ENCODE assay signal across 9 cellular contexts in genomic region chr15:88605507-88606436, GRCh38. TPM values are rescaled to one million over a fixed set of nuclear protein-coding genes. Genes with fewer than 3 reads are reported as not detected.
DNase-seq lines count a peak whose midpoint lies in the region; ATAC-seq, FAIRE-seq and TF ChIP-seq lines count a peak whose summit lies in the region.
"Had no signal": no experiment of that assay in that cellular context is flagged by ENCODE, and none has a peak within 500 bp of the region (broad histone marks: within the 10 kb centered on the region; RNA-seq: fewer than 3 reads in every experiment).

No MANE protein-coding gene starts in this region.

- CTCF ChIA-PET in HEK293T (lab: Yijun Ruan, JAX), result no interaction called here

- H3K9me3 Mint-ChIP-seq in nephron progenitor cell, result peaks cover 3% of the 10 kb centered on the region
- H3K9me3 Mint-ChIP-seq: IgD-negative memory B cell had no signal

- peak overlapping the region; percentile 68 for H3K4me3 ChIP-seq in endocrine pancreas (ENCODE audit: control insufficient read depth, insufficient read depth, low read length)
- no peak overlapping the region for H3K4me3 ChIP-seq in uterus

- H3K4me1 ChIP-seq in endocrine pancreas (ENCODE audit: control insufficient read depth, insufficient read depth, low read length) (peaks cover 15% of the 10 kb centered on the region), uterus (peaks cover 0 to 15% of the 10 kb centered on the region in 2 donors)

- intact Hi-C loops in uterus (cut with DNase I; ENCODE audit: low total_unique reads), result no loop called here

- H3K4me1 Mint-ChIP-seq in T-helper 17 cell, result peaks cover 11% of the 10 kb centered on the region
- H3K4me1 Mint-ChIP-seq in nephron progenitor cell, result peaks cover 43% of the 10 kb centered on the region

- H3K27me3 Mint-ChIP-seq in T-helper 17 cell (peaks cover 80% of the 10 kb centered on the region), nephron progenitor cell (ENCODE audit: low read depth, poor library complexity) (peaks cover 100% of the 10 kb centered on the region)

- TF ChIP-seq CTCF in nephron progenitor cell (IDR thresholded peaks at IDR 0.05), result no peak
- TF ChIP-seq CTCF in uterus (IDR thresholded peaks at IDR 0.05), result no peak

- ATAC-seq in T-helper 17 cell, result peak; percentile 63
- ATAC-seq in GM19463 (IDR thresholded peaks at IDR 0.05; ENCODE audit: unreplicated experiment), result no peak
- no peak for ATAC-seq in HG02970 (IDR thresholded peaks at IDR 0.05; ENCODE audit: low FRiP score, unreplicated experiment)

- H3K27ac ChIP-seq in uterus, result no peak overlapping the region

- H3K36me3 ChIP-seq in endocrine pancreas (ENCODE audit: control insufficient read depth, insufficient read depth, low read length) (no peaks in the 10 kb centered on the region), uterus (no peaks in the 10 kb centered on the region)

- no peak for TF ChIP-seq POLR2A in uterus (IDR thresholded peaks at IDR 0.05)

- H3K36me3 Mint-ChIP-seq in T-helper 17 cell (ENCODE audit: low read depth), result peaks cover 4% of the 10 kb centered on the region
- no peaks in the 10 kb centered on the region for H3K36me3 Mint-ChIP-seq in nephron progenitor cell (ENCODE audit: low read depth)

- H3K27ac Mint-ChIP-seq in T-helper 17 cell (no peak overlapping the region), nephron progenitor cell (no peak overlapping the region)
- H3K27ac Mint-ChIP-seq: IgD-negative memory B cell had no signal

- DNase-seq in HEK293T (ENCODE audit: extremely low spot score), result peak; percentile 68
- DNase-seq in T-helper 17 cell, result peak in 1 of 3 donors; percentile 36
- DNase-seq in nephron progenitor cell, result peak; percentile 92
- no peak for DNase-seq in RCC 7860 (ENCODE audit: low spot score)
- no peak for DNase-seq in uterus

- H3K9me3 ChIP-seq in T-helper 17 cell (ENCODE audit: control insufficient read depth, low read length, poor library complexity, severe bottlenecking) (no peaks in the 10 kb centered on the region), endocrine pancreas (ENCODE audit: control insufficient read depth, low read length) (no peaks in the 10 kb centered on the region), uterus (no peaks in the 10 kb centered on the region)

- POLR2A ChIA-PET in HEK293T (lab: Yijun Ruan, JAX), result interaction anchor here (2.0 kb wide), 1 partner anchor 139 kb away, joined by 6 read pairs; the partner anchor contains the start of genes MRPL46 and MRPS11

- H3K9ac ChIP-seq in endocrine pancreas (ENCODE audit: control insufficient read depth, insufficient read depth, low read length), result peak overlapping the region; percentile 97

- no peak for FAIRE-seq in RCC 7860 (lab: Jason Lieb, UNC)

- H3K27me3 ChIP-seq in endocrine pancreas (ENCODE audit: control insufficient read depth, insufficient read depth, low read length) (no peaks in the 10 kb centered on the region), uterus (peaks cover 11 to 23% of the 10 kb centered on the region in 2 donors)

- H3K4me3 Mint-ChIP-seq in T-helper 17 cell (peak overlapping the region; percentile 28), nephron progenitor cell (peak overlapping the region; percentile 67)

TF ChIP-seq in HEK293T, 16 proteins besides CTCF, POLR2A, EP300 and RAD21:
- TF ChIP-seq TARDBP (IDR thresholded peaks at IDR 0.05) (peak; percentile 57; the same call in 1 of the 2 replicates), ZNF384 (IDR thresholded peaks at IDR 0.05) (no peak), BHLHE40 (IDR thresholded peaks at IDR 0.05; ENCODE audit: borderline replicate concordance) (no peak), PKNOX1 (IDR thresholded peaks at IDR 0.05) (no peak), FOXA1 (IDR thresholded peaks at IDR 0.05) (no peak)

RNA-seq across cellular contexts. Expression of gene AEN, which starts 15.4 kb away (rescaled TPM):
- total RNA-seq in T-helper 17 cell (10 to 100 TPM; 32.2 to 41.0 TPM), uterus (10 to 100 TPM in 1 of 4 donors, 1 to 10 TPM in 3; 1.0 to 20.2 (median 6.0) TPM)

RNA-seq across cellular contexts. Expression of gene ISG20, which starts 33.0 kb away (rescaled TPM):
- total RNA-seq in T-helper 17 cell (100 to 1,000 TPM; 124 to 141 TPM), uterus (10 to 100 TPM in 3 of 4 donors, 1 to 10 TPM in 1; 3.9 to 35.9 (median 13.2) TPM)

RNA-seq across cellular contexts. Expression of gene DET1, which starts 59.3 kb away (rescaled TPM):
- 1 to 10 TPM; 1.9 to 3.6 TPM for total RNA-seq in T-helper 17 cell
- 10 to 100 TPM in 2 of 4 donors, 1 to 10 TPM in 2; 4.1 to 20.4 (median 10.7) TPM for total RNA-seq in uterus

Comparison
In these comparisons a context has a peak if more than half of its experiments do, and no peak if none do; other contexts are left out.
1. DNase-seq: peak in HEK293T (single experiment) and nephron progenitor cell (single experiment); none in RCC 7860 (single experiment) and uterus (0 of 2).